Comparison of ENCODE assay signal across 8 cellular contexts in genomic region chrX:40107291-40108083, GRCh38. TPM values are rescaled to one million over a fixed set of nuclear protein-coding genes. Genes with fewer than 3 reads are reported as not detected.
A peak's percentile ranks its signal among the peaks of the same experiment; 100 is the strongest.
DNase-seq lines count a peak whose midpoint lies in the region; ATAC-seq, FAIRE-seq and TF ChIP-seq lines count a peak whose summit lies in the region.

No MANE protein-coding gene starts in this region.

- peak overlapping the region; percentile 94 for H3K27ac Mint-ChIP-seq in stimulated activated naive B cell treated with anti-CD40 and anti-IgM and Interleukin-4, amounts not matched to agents 10 μg/mL and 1 μg/mL and 100 μg/mL, for 72 hours

- ATAC-seq in GM12878 = peak; percentile 9; the same call in 1 of the 3 replicates
- ATAC-seq in stimulated activated naive B cell treated with anti-CD40 and anti-IgM and Interleukin-4, amounts not matched to agents 10 μg/mL and 1 μg/mL and 100 μg/mL, for 72 hours (replicated peaks) = peak; percentile 8 to 15

- SMC1A ChIA-PET in GM12878 (lab: Charles Lee; ENCODE audit: uncharacterized antibody, unreplicated experiment) = no interaction called here

- TF ChIP-seq CTCF in GM12878 (IDR thresholded peaks at IDR 0.05 in 2 of 3, conservative IDR thresholded peaks at IDR 0.05 in 1 of 3; ENCODE audit: control insufficient read depth in 2 of 3, extremely low read depth in 1 of 3, insufficient read depth in 1 of 3, low read depth in 3 of 3, low read length in 3 of 3) = no peak

- H3K4me3 ChIP-seq in GM12878 = peak overlapping the region; percentile 45; the same call in 1 of the 2 replicates

- 54% methylated on average over 59 of the region's 68 CpGs for WGBS in GM12878 (ENCODE audit: insufficient coverage, insufficient replicate concordance, low lambda C conversion rate, missing lambda C conversion rate)

- H3K4me3 Mint-ChIP-seq in stimulated activated naive B cell treated with anti-CD40 and anti-IgM and Interleukin-4, amounts not matched to agents 10 μg/mL and 1 μg/mL and 100 μg/mL, for 72 hours = peak overlapping the region; percentile 88 to 89

- CTCF ChIA-PET in GM12878 (lab: Yijun Ruan, JAX) = no interaction called here

- H3K9me3 ChIP-seq in GM12878 (replicated peaks; ENCODE audit: control insufficient read depth, insufficient read depth, low read length) = no peaks in the 10 kb centered on the region; the same call in 2 of the 3 replicates

- no peaks in the 10 kb centered on the region for H3K36me3 ChIP-seq in GM12878 (ENCODE audit: control insufficient read depth in 2 of 2, insufficient read depth in 2 of 2, low read length in 1 of 2)

- in situ Hi-C loops in GM12878 (cut with MboI) = no loop called here

- no peak overlapping the region for H3K27ac ChIP-seq in GM12878 (ENCODE audit: control insufficient read depth, insufficient read depth)

- TF ChIP-seq RAD21 in GM12878 (IDR thresholded peaks at IDR 0.05; ENCODE audit: insufficient read depth, low read depth, low read length) = no peak

- DNase-seq in NCI-H345 (lab: John Stamatoyannopoulos, UW) (peak; percentile 81), NCI-H345 treated with DMSO at 0.1 percent for 48 hours (lab: John Stamatoyannopoulos, UW; ENCODE audit: unreplicated experiment) (no peak), NCI-H2227 (lab: John Stamatoyannopoulos, UW; ENCODE audit: unreplicated experiment) (peak; percentile 87), GM12878 (ENCODE audit: low read depth, low spot score) (no peak), kidney tubule cell (ENCODE audit: low spot score) (peak; percentile 87), DMS153 treated with DMSO at 0.1 percent for 48 hours (lab: John Stamatoyannopoulos, UW; ENCODE audit: unreplicated experiment) (no peak)
- no peak for DNase-seq in stimulated activated naive B cell treated with anti-CD40 and anti-IgM and Interleukin-4, amounts not matched to agents 10 μg/mL and 1 μg/mL and 100 μg/mL, for 72 hours
- no peak for DNase-seq in activated CD8-positive, alpha-beta memory T cell treated with anti-CD3 and anti-CD28 coated beads, Interleukin-2, amount 50 U/mL, for 48 hours

- peak overlapping the region; percentile 88 for H3K4me2 ChIP-seq in GM12878 (ENCODE audit: control insufficient read depth, insufficient read depth)

- H3K27me3 ChIP-seq in GM12878 (replicated peaks in 1 of 2; ENCODE audit: control insufficient read depth in 2 of 2, insufficient read depth in 2 of 2, low read length in 1 of 2) = no peaks in the 10 kb centered on the region; a peak in 1 of 4 replicates

- no peak overlapping the region; the same call in 1 of the 2 replicates for H2AFZ ChIP-seq in GM12878 (ENCODE audit: control insufficient read depth, low read depth, low read length)

- no peaks in the 10 kb centered on the region for H4K20me1 ChIP-seq in GM12878 (ENCODE audit: control insufficient read depth, insufficient read depth)

- peaks cover 4 to 6% of the 10 kb centered on the region in 2 donors for H3K36me3 Mint-ChIP-seq in stimulated activated naive B cell treated with anti-CD40 and anti-IgM and Interleukin-4, amounts not matched to agents 10 μg/mL and 1 μg/mL and 100 μg/mL, for 72 hours

- H3K27me3 Mint-ChIP-seq in stimulated activated naive B cell treated with anti-CD40 and anti-IgM and Interleukin-4, amounts not matched to agents 10 μg/mL and 1 μg/mL and 100 μg/mL, for 72 hours = peaks cover 0 to 19% of the 10 kb centered on the region in 2 donors

- H3K4me1 ChIP-seq in GM12878 (ENCODE audit: control insufficient read depth, insufficient read depth, low read length) = peaks cover 11% of the 10 kb centered on the region; the same call in 1 of the 2 replicates

- no peak for TF ChIP-seq POLR2A in GM12878 (IDR thresholded peaks at IDR 0.05; ENCODE audit: low read depth, low read length)

- intact Hi-C loops in GM12878 (cut with micrococcal nuclease; ENCODE audit: unreplicated experiment) = no loop called here

- RAD21 ChIA-PET in GM12878 (lab: Charles Lee; ENCODE audit: unreplicated experiment) = no interaction called here

- H3K9me3 Mint-ChIP-seq in stimulated activated naive B cell treated with anti-CD40 and anti-IgM and Interleukin-4, amounts not matched to agents 10 μg/mL and 1 μg/mL and 100 μg/mL, for 72 hours = no peaks in the 10 kb centered on the region

- TF ChIP-seq EP300 in GM12878 (IDR thresholded peaks at IDR 0.05; ENCODE audit: borderline replicate concordance in 1 of 2, control insufficient read depth in 1 of 2, low read depth in 2 of 2, low read length in 2 of 2) = no peak

- H3K9ac ChIP-seq in GM12878 (ENCODE audit: control insufficient read depth, insufficient read depth, low read length) = no peak overlapping the region

- H3K79me2 ChIP-seq in GM12878 (ENCODE audit: control insufficient read depth, insufficient read depth, low read length) = peaks cover 4% of the 10 kb centered on the region

- BruUV-seq in GM12878 (replicated peaks; lab: Mats Ljungman, UMichigan) = no TSS peak

- peaks cover 5 to 10% of the 10 kb centered on the region in 2 donors for H3K4me1 Mint-ChIP-seq in stimulated activated naive B cell treated with anti-CD40 and anti-IgM and Interleukin-4, amounts not matched to agents 10 μg/mL and 1 μg/mL and 100 μg/mL, for 72 hours

- FAIRE-seq in GM12878 (lab: Jason Lieb, UNC) = no peak

- POLR2A ChIA-PET in GM12878 (lab: Charles Lee) = no interaction called here

TF ChIP-seq in GM12878, 131 proteins besides CTCF, POLR2A, EP300 and RAD21:
- TF ChIP-seq NR2C1 (IDR thresholded peaks at IDR 0.05) = no peak
- TF ChIP-seq BMI1 (IDR thresholded peaks at IDR 0.05; ENCODE audit: borderline replicate concordance) = no peak
- TF ChIP-seq SPI1 (IDR thresholded peaks at IDR 0.05; ENCODE audit: borderline replicate concordance, insufficient read depth, low read depth, low read length) = no peak
- no peak for TF ChIP-seq TCF12 (IDR thresholded peaks at IDR 0.05; ENCODE audit: low read depth, low read length)
- no peak for TF ChIP-seq FOXM1 (IDR thresholded peaks at IDR 0.05; ENCODE audit: low read depth, low read length)
- TF ChIP-seq TBL1XR1 (IDR thresholded peaks at IDR 0.05; ENCODE audit: low read depth, low read length) = no peak
- TF ChIP-seq SUZ12 (IDR thresholded peaks at IDR 0.05; ENCODE audit: unreplicated experiment) = no peak
- no peak for TF ChIP-seq STAT1 (conservative IDR thresholded peaks at IDR 0.05)
- no peak for TF ChIP-seq TAF1 (IDR thresholded peaks at IDR 0.05; ENCODE audit: borderline replicate concordance, low read depth, low read length)
- no peak for TF ChIP-seq ZSCAN29 (IDR thresholded peaks at IDR 0.05)
- TF ChIP-seq NR2C2 (IDR thresholded peaks at IDR 0.05; ENCODE audit: borderline replicate concordance, control insufficient read depth, insufficient read length, low read depth) = no peak
- no peak for TF ChIP-seq TCF3 (IDR thresholded peaks at IDR 0.05; ENCODE audit: borderline replicate concordance, insufficient read depth, low read depth, low read length)
- no peak for TF ChIP-seq NKRF (conservative IDR thresholded peaks at IDR 0.05)
- TF ChIP-seq RELA (IDR thresholded peaks at IDR 0.05; ENCODE audit: borderline replicate concordance, partially characterized antibody) = no peak
- TF ChIP-seq MYB (IDR thresholded peaks at IDR 0.05; ENCODE audit: borderline replicate concordance, low read depth, low read length) = no peak
- no peak for TF ChIP-seq IRF4 (IDR thresholded peaks at IDR 0.05; ENCODE audit: low read depth, low read length)
- TF ChIP-seq NFXL1 (IDR thresholded peaks at IDR 0.05; ENCODE audit: borderline replicate concordance) = no peak
- no peak for TF ChIP-seq POLR2AphosphoS5 (IDR thresholded peaks at IDR 0.05; ENCODE audit: low read length)
- no peak for TF ChIP-seq NR2F1 (conservative IDR thresholded peaks at IDR 0.05)

RNA-seq across cellular contexts. Expression of gene BCOR, which starts 9.7 kb away (rescaled TPM):
- total RNA-seq in GM12878 (2013; cell fraction: nucleolus; rRNA removed) = 8.7 and 10.9 TPM in 2 replicates
- 9.9 and 12.8 TPM in 2 replicates for total RNA-seq in GM12878 (2014; rRNA removed)
- 7.0 and 7.3 TPM in 2 replicates for total RNA-seq in GM12878 (2014; rRNA removed; fragmentation: Illumina TruSeq; extraction: Trizol)
- 16.4 and 17.5 TPM in 2 replicates for total RNA-seq in GM12878 (2021)
- 9.8 TPM for polyA plus RNA-seq in GM12878 (2011; ENCODE audit: low read depth)
- polyA plus RNA-seq in GM12878 (2011; rRNA removed) = 7.5 and 8.0 TPM in 2 replicates
- 6.9 and 11.2 TPM in 2 replicates for polyA plus RNA-seq in GM12878 (2011; cell fraction: cytosol; rRNA removed)
- 22.9 and 32.6 TPM in 2 replicates for polyA plus RNA-seq in GM12878 (2011; cell fraction: nucleus; rRNA removed)
- polyA plus RNA-seq in GM12878 (2012) = 12.0 and 13.5 TPM in 2 replicates
- 14.6 and 14.8 TPM in 2 replicates for polyA plus RNA-seq in GM12878 (2014; fragmentation: Illumina TruSeq; extraction: Trizol)
- polyA plus RNA-seq in GM12878 (2014; fragmentation: Nextera tagmentation; extraction: Ambion mirVana) = 1 to 10 TPM; 5.1 to 8.0 TPM
- 9.6 and 10.0 TPM in 2 replicates for polyA plus RNA-seq in GM12878 (2014; rRNA removed)
- polyA plus RNA-seq in GM12878 (2016; fragmentation: Nextera tagmentation; extraction: Ambion mirVana) = 10 to 100 TPM; 10.1 to 10.9 TPM
- 8.6 and 10.0 TPM in 2 replicates for polyA minus RNA-seq in GM12878 (2011; rRNA and poly(A)+ RNA removed)
- polyA minus RNA-seq in GM12878 (2011; cell fraction: cytosol; rRNA and poly(A)+ RNA removed) = 8.4 and 9.4 TPM in 2 replicates
- 7.9 and 12.2 TPM in 2 replicates for polyA minus RNA-seq in GM12878 (2011; cell fraction: nucleus; rRNA and poly(A)+ RNA removed)

Comparison
In these comparisons a context has a peak if more than half of its experiments do, and no peak if none do; other contexts are left out.
1. DNase-seq: peak in NCI-H345 (single experiment), NCI-H2227 (single experiment) and kidney tubule cell (single experiment); none in NCI-H345 treated with DMSO at 0.1 percent for 48 hours (single experiment), GM12878 (single experiment), stimulated activated naive B cell treated with anti-CD40 and anti-IgM and Interleukin-4, amounts not matched to agents 10 μg/mL and 1 μg/mL and 100 μg/mL, for 72 hours (single experiment), activated CD8-positive, alpha-beta memory T cell treated with anti-CD3 and anti-CD28 coated beads, Interleukin-2, amount 50 U/mL, for 48 hours (single experiment) and DMS153 treated with DMSO at 0.1 percent for 48 hours (single experiment).